In the genomic region with DNA sequence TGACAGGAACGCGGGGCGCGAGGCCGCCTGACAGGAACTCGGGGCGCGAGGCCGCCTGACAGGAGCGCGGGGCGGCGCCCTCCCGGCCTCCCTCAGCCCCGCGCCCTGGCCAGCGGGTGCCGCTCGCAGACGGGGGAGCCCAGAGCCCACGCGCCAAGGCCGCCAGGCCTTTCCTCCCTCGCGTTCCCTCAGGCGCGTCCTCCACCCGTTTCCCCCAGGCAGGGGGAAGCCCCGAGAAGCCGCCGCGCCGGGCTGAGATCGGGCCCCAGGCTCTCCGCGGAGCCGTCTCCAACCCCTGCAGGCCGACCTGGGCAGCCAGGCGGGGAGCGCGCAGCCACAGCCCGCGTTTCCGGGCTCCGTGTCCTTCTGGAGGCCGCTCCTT, we compare ENCODE assay signal across 21 cellular contexts. TPM values are rescaled to one million over a fixed set of nuclear protein-coding genes. Genes with fewer than 3 reads are reported as not detected.
A peak's percentile ranks its signal among the peaks of the same experiment; 100 is the strongest.
DNase-seq lines count a peak whose midpoint lies in the region; ATAC-seq, FAIRE-seq and TF ChIP-seq lines count a peak whose summit lies in the region.
"Had no signal": no experiment of that assay in that cellular context is flagged by ENCODE, and none has a peak within 500 bp of the region (broad histone marks: within the 10 kb centered on the region; RNA-seq: fewer than 3 reads in every experiment).

No MANE protein-coding gene starts in this region.

- H3K9me3 Mint-ChIP-seq in WTC11 (no peaks in the 10 kb centered on the region), neural progenitor cell (peaks cover 2% of the 10 kb centered on the region)
- H3K9me3 Mint-ChIP-seq: IgD-negative memory B cell had no signal

- H4K20me1 ChIP-seq in hepatocyte (ENCODE audit: insufficient read depth, poor library complexity, severe bottlenecking) (no peaks in the 10 kb centered on the region), neural progenitor cell (ENCODE audit: low read depth) (no peaks in the 10 kb centered on the region)

- no peak for FAIRE-seq in urothelium cell line (lab: Jason Lieb, UNC)

- WGBS in hepatocyte (ENCODE audit: low lambda C conversion rate, missing lambda C conversion rate), result 33% methylated on average over 37 of the region's 46 CpGs
- 4 to 8% methylated on average over 46 of the region's 46 CpGs for WGBS in sigmoid colon, 2 donors

- DNase-seq in WTC11 (ENCODE audit: low spot score) (peak; percentile 63), hepatocyte (ENCODE audit: low spot score) (no peak), neural progenitor cell (ENCODE audit: low spot score) (no peak), urothelium cell line (ENCODE audit: low spot score) (peak; percentile 26), sigmoid colon (no peak), NOMO-1 (lab: John Stamatoyannopoulos, UW; ENCODE audit: unreplicated experiment in 2 of 2) (no peak)
- DNase-seq in activated CD8-positive, alpha-beta memory T cell treated with anti-CD3 and anti-CD28 coated beads, Interleukin-2, amount 50 U/mL, for 48 hours, result no peak
- DNase-seq: ACHN, AML-193, COR-L47, NCI-H1417, NCI-H1930, NCI-H2171, NCI-H446, NCI-H69, OCI-M1, RPMI8226 had no signal

- H3K36me3 ChIP-seq in hepatocyte (replicated peaks; ENCODE audit: insufficient read depth, low read depth), result no peaks in the 10 kb centered on the region
- no peaks in the 10 kb centered on the region for H3K36me3 ChIP-seq in neural progenitor cell
- no peaks in the 10 kb centered on the region for H3K36me3 ChIP-seq in sigmoid colon
- H3K36me3 ChIP-seq: HAP-1, SJSA1 had no signal

- H3K9ac ChIP-seq in neural progenitor cell, result no peak overlapping the region

- no peak overlapping the region for H3K4me3 ChIP-seq in hepatocyte
- H3K4me3 ChIP-seq in neural progenitor cell, result no peak overlapping the region
- H3K4me3 ChIP-seq in sigmoid colon, result peak overlapping the region in 1 of 4 donors; percentile 25
- H3K4me3 ChIP-seq: HAP-1, SJSA1 had no signal

- H3K4me1 ChIP-seq in hepatocyte (ENCODE audit: insufficient read depth) (no peaks in the 10 kb centered on the region), neural progenitor cell (no peaks in the 10 kb centered on the region), sigmoid colon (peaks cover 0 to 19% (median 4%) of the 10 kb centered on the region in 4 donors)
- H3K4me1 ChIP-seq: HAP-1 had no signal

- H3K27ac Mint-ChIP-seq in WTC11, result no peak overlapping the region
- H3K27ac Mint-ChIP-seq in neural progenitor cell, result no peak overlapping the region
- H3K27ac Mint-ChIP-seq: CD14-positive monocyte, IgD-negative memory B cell had no signal

- H3K27me3 ChIP-seq in hepatocyte, result peaks cover 42% of the 10 kb centered on the region
- peaks cover 37% of the 10 kb centered on the region for H3K27me3 ChIP-seq in neural progenitor cell
- peaks cover 0 to 36% (median 28%) of the 10 kb centered on the region in 3 donors for H3K27me3 ChIP-seq in sigmoid colon
- H3K27me3 ChIP-seq: SJSA1 had no signal

- H3K4me3 Mint-ChIP-seq in WTC11 (no peak overlapping the region), neural progenitor cell (no peak overlapping the region)

- H3F3A ChIP-seq in neural progenitor cell (ENCODE audit: low read depth), result no peaks in the 10 kb centered on the region

- no peak for TF ChIP-seq EP300 in sigmoid colon (IDR thresholded peaks at IDR 0.05)

- H3K79me2 ChIP-seq in hepatocyte (no peaks in the 10 kb centered on the region), neural progenitor cell (ENCODE audit: low read depth) (no peaks in the 10 kb centered on the region)

- CTCF ChIA-PET in WTC11 (lab: Charles Lee), result no interaction called here

- H3K4me2 ChIP-seq in hepatocyte, result peak overlapping the region; percentile 41
- H3K4me2 ChIP-seq in neural progenitor cell, result peak overlapping the region; percentile 22

- intact Hi-C loops in sigmoid colon (cut with DNase I), result no loop called here

- ATAC-seq in WTC11, result peak; percentile 78

- TF ChIP-seq POLR2A in sigmoid colon (IDR thresholded peaks at IDR 0.05), result no peak

- TF ChIP-seq CTCF in WTC11 (IDR thresholded peaks at IDR 0.05) (no peak), hepatocyte (IDR thresholded peaks at IDR 0.05; ENCODE audit: poor library complexity) (no peak), neural progenitor cell (IDR thresholded peaks at IDR 0.05) (no peak), sigmoid colon (IDR thresholded peaks at IDR 0.05) (no peak)

- POLR2A ChIA-PET in WTC11 (lab: Charles Lee), result no interaction called here

- H2AFZ ChIP-seq in hepatocyte, result no peak overlapping the region
- H2AFZ ChIP-seq in neural progenitor cell (replicated peaks), result no peak overlapping the region

- H3K36me3 Mint-ChIP-seq in WTC11 (no peaks in the 10 kb centered on the region), neural progenitor cell (no peaks in the 10 kb centered on the region)
- H3K36me3 Mint-ChIP-seq: CD14-positive monocyte, IgD-negative memory B cell had no signal

- H3K9me3 ChIP-seq in hepatocyte (ENCODE audit: low read depth), result no peaks in the 10 kb centered on the region
- no peaks in the 10 kb centered on the region for H3K9me3 ChIP-seq in neural progenitor cell (ENCODE audit: low read depth)
- H3K9me3 ChIP-seq in sigmoid colon, result no peaks in the 10 kb centered on the region
- H3K9me3 ChIP-seq: HAP-1, SJSA1 had no signal

- H3K27ac ChIP-seq in hepatocyte, result no peak overlapping the region
- no peak overlapping the region for H3K27ac ChIP-seq in neural progenitor cell
- H3K27ac ChIP-seq in sigmoid colon, result no peak overlapping the region
- H3K27ac ChIP-seq: SJSA1 had no signal

- peaks cover 47% of the 10 kb centered on the region for H3K27me3 Mint-ChIP-seq in WTC11 (ENCODE audit: low read depth)
- peaks cover 8% of the 10 kb centered on the region for H3K27me3 Mint-ChIP-seq in neural progenitor cell (ENCODE audit: insufficient read depth, low read depth)

- peaks cover 32% of the 10 kb centered on the region for H3K4me1 Mint-ChIP-seq in WTC11
- H3K4me1 Mint-ChIP-seq in neural progenitor cell, result peaks cover 9% of the 10 kb centered on the region
- H3K4me1 Mint-ChIP-seq: IgD-negative memory B cell had no signal

- H3K9me2 ChIP-seq in hepatocyte (replicated peaks; ENCODE audit: insufficient read depth), result no peaks in the 10 kb centered on the region

TF ChIP-seq in WTC11, 78 proteins besides CTCF, POLR2A, EP300 and RAD21 (continues in another document):
- TF ChIP-seq MXD4 (CRISPR knock-in tag; IDR thresholded peaks at IDR 0.05; ENCODE audit: borderline replicate concordance) (no peak), KAT7 (CRISPR knock-in tag; IDR thresholded peaks at IDR 0.05; ENCODE audit: borderline replicate concordance) (no peak), TEAD4 (CRISPR knock-in tag; IDR thresholded peaks at IDR 0.05) (no peak), JAZF1 (CRISPR knock-in tag; IDR thresholded peaks at IDR 0.05) (no peak), IRF2 (CRISPR knock-in tag; IDR thresholded peaks at IDR 0.05; ENCODE audit: borderline replicate concordance, low read depth) (no peak), FOXK1 (CRISPR knock-in tag; IDR thresholded peaks at IDR 0.05) (no peak), JUN (CRISPR knock-in tag; IDR thresholded peaks at IDR 0.05) (no peak), CREB1 (CRISPR knock-in tag; IDR thresholded peaks at IDR 0.05) (no peak)
- TF ChIP-seq, protein P1, sequence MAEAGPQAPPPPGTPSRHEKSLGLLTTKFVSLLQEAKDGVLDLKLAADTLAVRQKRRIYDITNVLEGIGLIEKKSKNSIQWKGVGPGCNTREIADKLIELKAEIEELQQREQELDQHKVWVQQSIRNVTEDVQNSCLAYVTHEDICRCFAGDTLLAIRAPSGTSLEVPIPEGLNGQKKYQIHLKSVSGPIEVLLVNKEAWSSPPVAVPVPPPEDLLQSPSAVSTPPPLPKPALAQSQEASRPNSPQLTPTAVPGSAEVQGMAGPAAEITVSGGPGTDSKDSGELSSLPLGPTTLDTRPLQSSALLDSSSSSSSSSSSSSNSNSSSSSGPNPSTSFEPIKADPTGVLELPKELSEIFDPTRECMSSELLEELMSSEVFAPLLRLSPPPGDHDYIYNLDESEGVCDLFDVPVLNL (CRISPR knock-in tag; IDR thresholded peaks at IDR 0.05; ENCODE audit: borderline replicate concordance, low read depth), result no peak
- TF ChIP-seq, protein P2, sequence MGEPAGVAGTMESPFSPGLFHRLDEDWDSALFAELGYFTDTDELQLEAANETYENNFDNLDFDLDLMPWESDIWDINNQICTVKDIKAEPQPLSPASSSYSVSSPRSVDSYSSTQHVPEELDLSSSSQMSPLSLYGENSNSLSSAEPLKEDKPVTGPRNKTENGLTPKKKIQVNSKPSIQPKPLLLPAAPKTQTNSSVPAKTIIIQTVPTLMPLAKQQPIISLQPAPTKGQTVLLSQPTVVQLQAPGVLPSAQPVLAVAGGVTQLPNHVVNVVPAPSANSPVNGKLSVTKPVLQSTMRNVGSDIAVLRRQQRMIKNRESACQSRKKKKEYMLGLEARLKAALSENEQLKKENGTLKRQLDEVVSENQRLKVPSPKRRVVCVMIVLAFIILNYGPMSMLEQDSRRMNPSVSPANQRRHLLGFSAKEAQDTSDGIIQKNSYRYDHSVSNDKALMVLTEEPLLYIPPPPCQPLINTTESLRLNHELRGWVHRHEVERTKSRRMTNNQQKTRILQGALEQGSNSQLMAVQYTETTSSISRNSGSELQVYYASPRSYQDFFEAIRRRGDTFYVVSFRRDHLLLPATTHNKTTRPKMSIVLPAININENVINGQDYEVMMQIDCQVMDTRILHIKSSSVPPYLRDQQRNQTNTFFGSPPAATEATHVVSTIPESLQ (CRISPR knock-in tag; IDR thresholded peaks at IDR 0.05), result no peak
- TF ChIP-seq, protein P3, sequence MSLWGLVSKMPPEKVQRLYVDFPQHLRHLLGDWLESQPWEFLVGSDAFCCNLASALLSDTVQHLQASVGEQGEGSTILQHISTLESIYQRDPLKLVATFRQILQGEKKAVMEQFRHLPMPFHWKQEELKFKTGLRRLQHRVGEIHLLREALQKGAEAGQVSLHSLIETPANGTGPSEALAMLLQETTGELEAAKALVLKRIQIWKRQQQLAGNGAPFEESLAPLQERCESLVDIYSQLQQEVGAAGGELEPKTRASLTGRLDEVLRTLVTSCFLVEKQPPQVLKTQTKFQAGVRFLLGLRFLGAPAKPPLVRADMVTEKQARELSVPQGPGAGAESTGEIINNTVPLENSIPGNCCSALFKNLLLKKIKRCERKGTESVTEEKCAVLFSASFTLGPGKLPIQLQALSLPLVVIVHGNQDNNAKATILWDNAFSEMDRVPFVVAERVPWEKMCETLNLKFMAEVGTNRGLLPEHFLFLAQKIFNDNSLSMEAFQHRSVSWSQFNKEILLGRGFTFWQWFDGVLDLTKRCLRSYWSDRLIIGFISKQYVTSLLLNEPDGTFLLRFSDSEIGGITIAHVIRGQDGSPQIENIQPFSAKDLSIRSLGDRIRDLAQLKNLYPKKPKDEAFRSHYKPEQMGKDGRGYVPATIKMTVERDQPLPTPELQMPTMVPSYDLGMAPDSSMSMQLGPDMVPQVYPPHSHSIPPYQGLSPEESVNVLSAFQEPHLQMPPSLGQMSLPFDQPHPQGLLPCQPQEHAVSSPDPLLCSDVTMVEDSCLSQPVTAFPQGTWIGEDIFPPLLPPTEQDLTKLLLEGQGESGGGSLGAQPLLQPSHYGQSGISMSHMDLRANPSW (CRISPR knock-in tag; conservative IDR thresholded peaks at IDR 0.05; ENCODE audit: low read depth), result no peak

RNA-seq across cellular contexts. Expression of a gene that starts 17.8 kb away (rescaled TPM):
- 2.6 to 4.7 TPM (median 3.9 TPM) in 3 replicates for total RNA-seq in WTC11 (2021)
- 1.8 and 2.1 TPM in 2 replicates for total RNA-seq in hepatocyte
- polyA plus RNA-seq in hepatocyte, result 2.0 and 3.3 TPM in 2 replicates
- total RNA-seq in neural progenitor cell (ENCODE audit: low replicate concordance), result 3.0 and 4.9 TPM in 2 replicates
- 1 to 10 TPM; 4.9 to 7.1 (median 5.4) TPM for total RNA-seq in sigmoid colon
- 1 to 10 TPM; 3.2 to 6.6 (median 5.5) TPM for polyA plus RNA-seq in sigmoid colon

Comparison
In these comparisons a context has a peak if more than half of its experiments do, and no peak if none do; other contexts are left out.
1. DNase-seq: peak in WTC11 (single experiment) and urothelium cell line (single experiment); none in hepatocyte (single experiment), neural progenitor cell (single experiment), activated CD8-positive, alpha-beta memory T cell treated with anti-CD3 and anti-CD28 coated beads, Interleukin-2, amount 50 U/mL, for 48 hours (single experiment), sigmoid colon (single experiment) and NOMO-1 (0 of 2).